31 cellular contexts compared by ENCODE assay signal in the genomic region with DNA sequence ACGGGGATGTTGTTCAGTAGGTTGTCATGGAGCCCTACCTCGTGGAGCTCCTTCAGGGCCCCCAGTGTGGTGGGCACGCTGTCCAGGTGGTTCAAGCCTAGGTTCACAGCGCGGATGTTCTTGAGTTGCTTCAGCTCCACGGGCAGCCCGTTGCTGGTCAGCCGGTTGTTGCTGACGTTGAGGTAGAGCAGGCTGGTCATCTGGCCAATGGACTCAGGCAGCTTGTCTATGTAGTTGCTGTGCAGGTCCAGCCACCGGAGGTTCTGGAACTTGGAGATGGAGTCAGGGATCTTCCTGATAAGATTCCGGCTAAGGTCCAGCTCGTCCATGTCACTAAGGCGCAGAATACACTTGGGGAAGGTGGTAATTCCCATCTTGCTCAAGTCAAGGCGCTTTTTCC. TPM values are rescaled to one million over a fixed set of nuclear protein-coding genes. Genes with fewer than 3 reads are reported as not detected.
"Had no signal": no experiment of that assay in that cellular context is flagged by ENCODE, and none has a peak within 500 bp of the region (broad histone marks: within the 10 kb centered on the region; RNA-seq: fewer than 3 reads in every experiment).

No MANE protein-coding gene starts in this region.

- H3K9me3 Mint-ChIP-seq: naive thymus-derived CD8-positive, alpha-beta T cell; neural progenitor cell; stimulated activated memory B cell treated with anti-CD40 and anti-IgM and Interleukin-4, amounts not matched to agents 10 μg/mL and 1 μg/mL and 100 μg/mL, for 72 hours had no signal

- H3K9ac ChIP-seq: neural progenitor cell had no signal

- H3K4me1 Mint-ChIP-seq: naive thymus-derived CD8-positive, alpha-beta T cell; nephron progenitor cell; neural progenitor cell had no signal

- H3K36me3 Mint-ChIP-seq: naive thymus-derived CD8-positive, alpha-beta T cell; neural progenitor cell had no signal

- ATAC-seq: heart right ventricle; left cardiac atrium; left lobe of liver; lower lobe of right lung; naive thymus-derived CD8-positive, alpha-beta T cell; right lobe of liver; stimulated activated memory B cell treated with anti-CD40 and anti-IgM and Interleukin-4, amounts not matched to agents 10 μg/mL and 1 μg/mL and 100 μg/mL, for 72 hours; stimulated activated naive CD8-positive, alpha-beta T cell treated with anti-CD3 and anti-CD28 coated beads, Interleukin-15, Interleukin-2, amounts not matched to agents 100 U/mL and 50 U/mL, for 24 hours; upper lobe of right lung had no signal

- H3K27ac Mint-ChIP-seq: naive thymus-derived CD8-positive, alpha-beta T cell; nephron progenitor cell; neural progenitor cell; stimulated activated memory B cell treated with anti-CD40 and anti-IgM and Interleukin-4, amounts not matched to agents 10 μg/mL and 1 μg/mL and 100 μg/mL, for 72 hours had no signal

- H3K27ac ChIP-seq: heart right ventricle, hepatocyte, lower lobe of right lung, neural progenitor cell, ovary, right atrium auricular region, right lobe of liver, stomach, testis, thyroid gland, transverse colon, upper lobe of right lung, uterus had no signal

- H3K36me3 ChIP-seq: neural progenitor cell, ovary, right atrium auricular region, right lobe of liver, stomach, thyroid gland, transverse colon, upper lobe of right lung, uterus had no signal

- H3K27me3 ChIP-seq: neural progenitor cell, ovary, right atrium auricular region, right lobe of liver, stomach, testis, thyroid gland, transverse colon, upper lobe of right lung, uterus had no signal

- H3K4me1 ChIP-seq: lower lobe of right lung, neural progenitor cell, right atrium auricular region, right lobe of liver, stomach, testis, thyroid gland, transverse colon, upper lobe of right lung, uterus had no signal

- DNase-seq: heart right ventricle; kidney glomerular epithelial cell; left cardiac atrium; lower lobe of right lung; naive thymus-derived CD8-positive, alpha-beta T cell; nephron progenitor cell; ovary; right lobe of liver; stimulated activated CD4-positive, alpha-beta T cell treated with anti-CD3 and anti-CD28 coated beads, Interleukin-1b, Interleukin-23, amount 100 ng/mL, for 48 hours; stimulated activated CD4-positive, alpha-beta T cell treated with anti-CD3 and anti-CD28 coated beads, Interleukin-2, amount 100 ng/mL, for 48 hours; stimulated activated CD4-positive, alpha-beta T cell treated with anti-CD3 and anti-CD28 coated beads, Interleukin-4, amount 100 ng/mL, for 4 hours; stimulated activated CD8-positive, alpha-beta memory T cell treated with anti-CD3 and anti-CD28 coated beads, Interleukin-4, amount 100 ng/mL, for 48 hours; stimulated activated naive CD8-positive, alpha-beta T cell treated with anti-CD3 and anti-CD28 coated beads, Interleukin-15, Interleukin-2, amounts not matched to agents 100 U/mL and 50 U/mL, for 24 hours; stomach; testis; thyroid gland; transverse colon; upper lobe of right lung; uterus had no signal

- H3K4me3 Mint-ChIP-seq: naive thymus-derived CD8-positive, alpha-beta T cell; nephron progenitor cell; neural progenitor cell; stimulated activated memory B cell treated with anti-CD40 and anti-IgM and Interleukin-4, amounts not matched to agents 10 μg/mL and 1 μg/mL and 100 μg/mL, for 72 hours had no signal

- H3K27me3 Mint-ChIP-seq: stimulated activated memory B cell treated with anti-CD40 and anti-IgM and Interleukin-4, amounts not matched to agents 10 μg/mL and 1 μg/mL and 100 μg/mL, for 72 hours had no signal

- H3K4me3 ChIP-seq: heart right ventricle, hepatocyte, lower lobe of right lung, neural progenitor cell, ovary, right atrium auricular region, right lobe of liver, smooth muscle cell, stomach, testis, thyroid gland, transverse colon, upper lobe of right lung, uterus had no signal

- H3K9me3 ChIP-seq: heart right ventricle, lower lobe of right lung, ovary, right atrium auricular region, right lobe of liver, stomach, testis, thyroid gland, transverse colon, upper lobe of right lung, uterus had no signal

- H3K4me2 ChIP-seq: hepatocyte, neural progenitor cell, smooth muscle cell had no signal

- H2AFZ ChIP-seq: hepatocyte, neural progenitor cell had no signal

RNA-seq across cellular contexts. Expression of gene LRRC18, which starts 26.0 kb away (rescaled TPM):
- total RNA-seq: hepatocyte; left cardiac atrium; left lobe of liver; liver; naive thymus-derived CD8-positive, alpha-beta T cell; omental fat pad; progenitor cell of endocrine pancreas; pulmonary artery endothelial cell; renal cortical epithelial cell; right atrium auricular region; right lobe of liver; smooth muscle cell; thyroid gland; transverse colon had no signal
- polyA plus RNA-seq: heart right ventricle; hepatocyte; keratinocyte; liver; naive thymus-derived CD8-positive, alpha-beta T cell; smooth muscle cell had no signal
